12 cellular contexts compared by ENCODE assay signal in genomic region chr16:87350681-87351319, GRCh38. TPM values are rescaled to one million over a fixed set of nuclear protein-coding genes. Genes with fewer than 3 reads are reported as not detected.
DNase-seq lines count a peak whose midpoint lies in the region; ATAC-seq and TF ChIP-seq lines count a peak whose summit lies in the region.
"Had no signal": no experiment of that assay in that cellular context is flagged by ENCODE, and none has a peak within 500 bp of the region (broad histone marks: within the 10 kb centered on the region; RNA-seq: fewer than 3 reads in every experiment).

No MANE protein-coding gene starts in this region.

- 0 out of 2 replicates have a peak overlapping the region, but pooled peaks have one; percentile 8 for H3K4me3 ChIP-seq in BJ (ENCODE audit: low read depth, low read length)
- H3K4me3 ChIP-seq in WERI-Rb-1 (ENCODE audit: low read depth, low read length), result peak overlapping the region; percentile 28
- H3K4me3 ChIP-seq in foreskin fibroblast (ENCODE audit: low read depth in 1 of 2, low read length in 2 of 2), result peak overlapping the region; percentile 7 to 46
- H3K4me3 ChIP-seq in psoas muscle, result no peak overlapping the region
- H3K4me3 ChIP-seq: colonic mucosa had no signal

- H3K9me3 ChIP-seq in WERI-Rb-1 (ENCODE audit: severe bottlenecking) (no peaks in the 10 kb centered on the region), psoas muscle (no peaks in the 10 kb centered on the region)
- H3K9me3 ChIP-seq: colonic mucosa had no signal

- POLR2A ChIA-PET in BJ (lab: Charles Lee), result no interaction called here

- 40 to 68% (median 42%) methylated on average over 23 of the region's 23 CpGs for WGBS in psoas muscle, 3 donors

- TF ChIP-seq CTCF in BJ (IDR thresholded peaks at IDR 0.05; ENCODE audit: insufficient read depth, low read depth, low read length) (no peak), WERI-Rb-1 (IDR thresholded peaks at IDR 0.05; ENCODE audit: low read depth, low read length) (no peak), foreskin fibroblast (IDR thresholded peaks at IDR 0.05; ENCODE audit: low read depth, low read length) (no peak), psoas muscle (IDR thresholded peaks at IDR 0.05) (no peak)

- peak overlapping the region; percentile 98 for H3K27ac ChIP-seq in WERI-Rb-1
- peak overlapping the region; percentile 73 for H3K27ac ChIP-seq in psoas muscle
- H3K27ac ChIP-seq: colonic mucosa had no signal

- H3K36me3 ChIP-seq in BJ (ENCODE audit: control insufficient read depth, insufficient read depth, low read length) (peaks cover 15% of the 10 kb centered on the region), WERI-Rb-1 (peaks cover 7% of the 10 kb centered on the region), psoas muscle (ENCODE audit: insufficient read depth in 1 of 2, low read depth in 1 of 2) (peaks cover 4 to 35% of the 10 kb centered on the region in 2 donors)
- H3K36me3 ChIP-seq: colonic mucosa had no signal

- ATAC-seq in psoas muscle, result peak; percentile 82 to 91 (median 88)
- ATAC-seq in GM19467 (IDR thresholded peaks at IDR 0.05; ENCODE audit: unreplicated experiment), result no peak

- peaks cover 7% of the 10 kb centered on the region for H3K36me3 Mint-ChIP-seq in activated naive CD4-positive, alpha-beta T cell treated with anti-CD3 and anti-CD28 coated beads, Interleukin-2, amount 10 ng/mL, durations not matched to agents 7 days and 5 days

- no peaks in the 10 kb centered on the region for H3K9me3 Mint-ChIP-seq in activated naive CD4-positive, alpha-beta T cell treated with anti-CD3 and anti-CD28 coated beads, Interleukin-2, amount 10 ng/mL, durations not matched to agents 7 days and 5 days
- H3K9me3 Mint-ChIP-seq: T-helper 1 cell treated with Interleukin-12 subunit alpha and Interleukin-12 subunit beta and Interleukin-4 antibody, amounts not matched to agents 30 μg/mL and 1 μg/mL, for 36 hours had no signal

- no peaks in the 10 kb centered on the region for H3K27me3 Mint-ChIP-seq in activated naive CD4-positive, alpha-beta T cell treated with anti-CD3 and anti-CD28 coated beads, Interleukin-2, amount 10 ng/mL, durations not matched to agents 7 days and 5 days

- peaks cover 4% of the 10 kb centered on the region for H3K4me1 Mint-ChIP-seq in activated naive CD4-positive, alpha-beta T cell treated with anti-CD3 and anti-CD28 coated beads, Interleukin-2, amount 10 ng/mL, durations not matched to agents 7 days and 5 days

- intact Hi-C loops in psoas muscle (cut with DNase I), result no loop called here

- CTCF ChIA-PET in BJ (lab: Yijun Ruan, JAX), result interaction anchor here (0.6 to 1.3 kb wide), 2 partner anchors 9 to 379 kb away, joined by 3 read pairs; no protein-coding TSS in a partner anchor
- CTCF ChIA-PET in activated naive CD4-positive, alpha-beta T cell treated with anti-CD3 and anti-CD28 coated beads, Interleukin-2, amount 10 ng/mL, durations not matched to agents 7 days and 5 days (lab: Charles Lee), result no interaction called here

- H3K27ac Mint-ChIP-seq in activated naive CD4-positive, alpha-beta T cell treated with anti-CD3 and anti-CD28 coated beads, Interleukin-2, amount 10 ng/mL, durations not matched to agents 7 days and 5 days, result no peak overlapping the region
- H3K27ac Mint-ChIP-seq: T-helper 1 cell treated with Interleukin-12 subunit alpha and Interleukin-12 subunit beta and Interleukin-4 antibody, amounts not matched to agents 30 μg/mL and 1 μg/mL, for 36 hours had no signal

- no peak overlapping the region for H3K4me3 Mint-ChIP-seq in activated naive CD4-positive, alpha-beta T cell treated with anti-CD3 and anti-CD28 coated beads, Interleukin-2, amount 10 ng/mL, durations not matched to agents 7 days and 5 days
- H3K4me3 Mint-ChIP-seq: T-helper 1 cell treated with Interleukin-12 subunit alpha and Interleukin-12 subunit beta and Interleukin-4 antibody, amounts not matched to agents 30 μg/mL and 1 μg/mL, for 36 hours had no signal

- DNase-seq in BJ (ENCODE audit: low read depth) (peak; percentile 37), WERI-Rb-1 (peak; percentile 58), foreskin fibroblast (peak; percentile 57 to 81), psoas muscle (peak; percentile 64 to 80), cortex of kidney (lab: John Stamatoyannopoulos, UW) (no peak), SIG-M5 (lab: John Stamatoyannopoulos, UW) (no peak)
- no peak for DNase-seq in activated naive CD4-positive, alpha-beta T cell treated with anti-CD3 and anti-CD28 coated beads, Interleukin-2, amount 10 ng/mL, durations not matched to agents 7 days and 5 days
- DNase-seq: activated CD4-positive, alpha-beta T cell treated with anti-CD3 and anti-CD28 coated beads, Interleukin-2, amount 50 U/mL, for 4 hours; activated effector memory CD4-positive, alpha-beta T cell treated with Interleukin-2 at 50 U/mL for 16 hours; colonic mucosa had no signal

- peaks cover 17% of the 10 kb centered on the region for H3K4me1 ChIP-seq in psoas muscle
- H3K4me1 ChIP-seq: colonic mucosa had no signal

- H3K27me3 ChIP-seq in BJ (ENCODE audit: control insufficient read depth, insufficient read depth, low read length), result no peaks in the 10 kb centered on the region
- H3K27me3 ChIP-seq in WERI-Rb-1 (ENCODE audit: insufficient read depth, low read depth, severe bottlenecking), result no peaks in the 10 kb centered on the region
- no peaks in the 10 kb centered on the region for H3K27me3 ChIP-seq in psoas muscle (ENCODE audit: insufficient read depth in 3 of 3, low read length in 2 of 3)
- H3K27me3 ChIP-seq: colonic mucosa had no signal

RNA-seq across cellular contexts. Expression of gene FBXO31, which starts 32.8 kb away (rescaled TPM):
- polyA plus RNA-seq in BJ (2011; rRNA removed), result 16.7 and 24.8 TPM in 2 replicates
- 17.6 and 21.6 TPM in 2 replicates for polyA minus RNA-seq in BJ (2011; rRNA and poly(A)+ RNA removed)
- total RNA-seq in psoas muscle, result 100 to 1,000 TPM in 1 of 4 donors, 10 to 100 TPM in 3; 88.1 to 103 (median 98.5) TPM
- 10 to 100 TPM; 26.3 to 95.3 (median 48.0) TPM for polyA plus RNA-seq in psoas muscle

RNA-seq across cellular contexts. Expression of gene C16orf95, which starts 33.6 kb away (rescaled TPM):
- polyA plus RNA-seq in BJ (2011; rRNA removed) (5.2 and 7.8 TPM in 2 replicates), psoas muscle (1 to 10 TPM; 1.7 to 6.8 (median 2.0) TPM)
- 3.6 and 3.9 TPM in 2 replicates for polyA minus RNA-seq in BJ (2011; rRNA and poly(A)+ RNA removed)
- total RNA-seq in psoas muscle, result 1 to 10 TPM; 5.3 to 8.1 (median 6.0) TPM

RNA-seq across cellular contexts. Expression of gene MAP1LC3B, which starts 41.3 kb away (rescaled TPM):
- 29.0 and 50.7 TPM in 2 replicates for polyA plus RNA-seq in BJ (2011; rRNA removed)
- polyA minus RNA-seq in BJ (2011; rRNA and poly(A)+ RNA removed), result 14.8 and 23.0 TPM in 2 replicates
- total RNA-seq in psoas muscle, result 100 to 1,000 TPM; 117 to 189 (median 142) TPM
- 100 to 1,000 TPM; 114 to 189 (median 158) TPM for polyA plus RNA-seq in psoas muscle

Comparison
In these comparisons a context has a peak if more than half of its experiments do, and no peak if none do; other contexts are left out.
1. DNase-seq: peak in BJ (single experiment), WERI-Rb-1 (single experiment), foreskin fibroblast (2 of 2) and psoas muscle (2 of 2); none in activated naive CD4-positive, alpha-beta T cell treated with anti-CD3 and anti-CD28 coated beads, Interleukin-2, amount 10 ng/mL, durations not matched to agents 7 days and 5 days (single experiment), cortex of kidney (single experiment) and SIG-M5 (single experiment).